In the genomic region with DNA sequence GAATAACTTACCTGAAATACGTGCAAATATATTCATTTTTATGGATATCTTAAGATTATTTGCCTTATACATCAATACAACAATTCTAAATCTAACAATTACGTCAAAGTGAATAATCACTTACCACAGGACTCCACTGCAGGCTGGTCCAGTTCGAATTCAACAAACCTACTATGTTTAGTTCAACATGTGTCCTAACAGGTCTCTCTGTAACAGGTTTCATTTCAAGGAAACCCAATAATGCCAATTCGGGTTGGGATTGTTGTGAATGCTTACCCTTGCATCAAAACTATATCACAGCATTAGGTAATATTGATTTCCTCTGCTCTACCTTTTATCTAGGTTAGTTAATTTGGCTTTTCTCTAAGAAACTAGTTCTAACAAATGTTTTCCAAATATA, we compare ENCODE assay signal across 16 cellular contexts. TPM values are rescaled to one million over a fixed set of nuclear protein-coding genes. Genes with fewer than 3 reads are reported as not detected.
DNase-seq lines count a peak whose midpoint lies in the region; ATAC-seq, FAIRE-seq and TF ChIP-seq lines count a peak whose summit lies in the region.
"Had no signal": no experiment of that assay in that cellular context is flagged by ENCODE, and none has a peak within 500 bp of the region (broad histone marks: within the 10 kb centered on the region; RNA-seq: fewer than 3 reads in every experiment).

No MANE protein-coding gene starts in this region.

- H3K4me1 ChIP-seq in SK-N-SH (ENCODE audit: control insufficient read depth in 1 of 2, insufficient read depth in 2 of 2, low read depth in 1 of 2, low read length in 1 of 2) (peaks cover 14 to 18% of the 10 kb centered on the region in 2 experiments; a peak in 3 of 4 replicates), Karpas-422 (ENCODE audit: low read length) (peaks cover 56% of the 10 kb centered on the region), neuron (ENCODE audit: insufficient read depth, low read length) (peaks cover 37% of the 10 kb centered on the region)

- peaks cover 61% of the 10 kb centered on the region for H3K4me1 Mint-ChIP-seq in chondrocyte (ENCODE audit: low read depth)

- no peak for TF ChIP-seq RAD21 in SK-N-SH (IDR thresholded peaks at IDR 0.05; ENCODE audit: low read length)

- H3K4me3 ChIP-seq in SK-N-SH (ENCODE audit: low read depth in 2 of 2, low read length in 1 of 2) (no peak overlapping the region), Karpas-422 (ENCODE audit: low read length) (0 out of 2 replicates have a peak overlapping the region, but pooled peaks have one; percentile 4), neuron (ENCODE audit: low read length) (peak overlapping the region; percentile 12)
- H3K4me3 ChIP-seq: mucosa of descending colon, SJSA1 had no signal

- 91% methylated on average over 4 of the region's 4 CpGs for WGBS in SK-N-SH (ENCODE audit: low lambda C conversion rate)

- H3K79me2 ChIP-seq in SK-N-SH (ENCODE audit: insufficient read depth) (peaks cover 78% of the 10 kb centered on the region), Karpas-422 (ENCODE audit: low read length) (peaks cover 94% of the 10 kb centered on the region)

- no peak for ATAC-seq in SK-N-SH treated with all-trans-retinoic acid at 6 μM for 48 hours
- ATAC-seq: activated CD4-positive, CD25-positive, alpha-beta regulatory T cell treated with anti-CD3 and anti-CD28 coated beads, Interleukin-2, amount 50 U/mL, for 24 hours; mucosa of descending colon had no signal

- TF ChIP-seq EP300 in SK-N-SH (IDR thresholded peaks at IDR 0.05; ENCODE audit: borderline replicate concordance in 1 of 2, low read depth in 1 of 2, low read length in 1 of 2): no peak

- no peak overlapping the region for H3K9ac ChIP-seq in SK-N-SH
- H3K9ac ChIP-seq in Karpas-422 (ENCODE audit: low read length): no peak overlapping the region

- POLR2A ChIA-PET in SK-N-SH (lab: Yijun Ruan, JAX): no interaction called here

- no peak for FAIRE-seq in H54 (lab: Jason Lieb, UNC)
- FAIRE-seq: GM12892 had no signal

- H3K9me2 ChIP-seq in SK-N-SH: no peaks in the 10 kb centered on the region
- H3K9me2 ChIP-seq in Karpas-422 (replicated peaks; ENCODE audit: insufficient read depth, low read length): no peaks in the 10 kb centered on the region

- CTCF ChIA-PET in SK-N-SH (lab: Yijun Ruan, JAX): no interaction called here

- H3K27me3 Mint-ChIP-seq in chondrocyte (ENCODE audit: low read depth): no peaks in the 10 kb centered on the region

- TF ChIP-seq CTCF in SK-N-SH (IDR thresholded peaks at IDR 0.05): no peak
- TF ChIP-seq CTCF in chondrocyte (IDR thresholded peaks at IDR 0.05): no peak

- H3K27ac Mint-ChIP-seq in chondrocyte (ENCODE audit: unreplicated experiment): peak overlapping the region; percentile 64

- peaks cover 44% of the 10 kb centered on the region in 2 experiments for H3K36me3 ChIP-seq in SK-N-SH (replicated peaks in 1 of 2; ENCODE audit: control insufficient read depth in 1 of 2, insufficient read depth in 2 of 2, low read length in 1 of 2)
- H3K36me3 ChIP-seq in Karpas-422 (ENCODE audit: insufficient read depth, low read length): peaks cover 49% of the 10 kb centered on the region
- peaks cover 44% of the 10 kb centered on the region for H3K36me3 ChIP-seq in neuron (ENCODE audit: insufficient read depth, low read length)

- H2AFZ ChIP-seq in SK-N-SH (ENCODE audit: low read depth) (no peak overlapping the region), Karpas-422 (ENCODE audit: low read length) (no peak overlapping the region), neuron (ENCODE audit: low read depth, low read length) (no peak overlapping the region)

- no peaks in the 10 kb centered on the region for H3F3A ChIP-seq in SK-N-SH (replicated peaks; ENCODE audit: insufficient read depth)

- H3K27ac ChIP-seq in SK-N-SH (ENCODE audit: low read depth in 2 of 2, low read length in 1 of 2) (no peak overlapping the region), Karpas-422 (ENCODE audit: low read length) (peak overlapping the region; percentile 63)
- H3K27ac ChIP-seq: SJSA1 had no signal

- H3K4me2 ChIP-seq in SK-N-SH (0 out of 2 replicates have a peak overlapping the region, but pooled peaks have one; percentile 3), Karpas-422 (ENCODE audit: low read depth, low read length, poor library complexity, severe bottlenecking) (peak overlapping the region; percentile 80)

- no peak for DNase-seq in SK-N-SH
- DNase-seq in Karpas-422: no peak
- DNase-seq in chondrocyte (ENCODE audit: low spot score): no peak
- DNase-seq in NCI-H146 (lab: John Stamatoyannopoulos, UW): no peak
- no peak for DNase-seq in H54 (ENCODE audit: insufficient read length, low spot score)
- no peak for DNase-seq in iPS-NIHi11 (ENCODE audit: low spot score)
- DNase-seq: 8988T, activated gamma-delta T cell treated with Interleukin-2 at 50 U/mL for 16 hours, mucosa of descending colon, NCI-H1694 treated with DMSO at 0.1 percent for 48 hours, transverse colon had no signal

- no peaks in the 10 kb centered on the region for H3K9me3 Mint-ChIP-seq in chondrocyte (ENCODE audit: low read depth)

- H3K36me3 Mint-ChIP-seq in chondrocyte (ENCODE audit: low read depth): peaks cover 14% of the 10 kb centered on the region

- no peaks in the 10 kb centered on the region for H3K27me3 ChIP-seq in SK-N-SH (ENCODE audit: insufficient read depth)
- no peaks in the 10 kb centered on the region for H3K27me3 ChIP-seq in Karpas-422 (ENCODE audit: low read length)
- no peaks in the 10 kb centered on the region for H3K27me3 ChIP-seq in neuron (ENCODE audit: insufficient read depth, low read length)
- H3K27me3 ChIP-seq: SJSA1, transverse colon had no signal

- no peaks in the 10 kb centered on the region for H3K9me3 ChIP-seq in SK-N-SH
- H3K9me3 ChIP-seq in Karpas-422 (ENCODE audit: low read length): no peaks in the 10 kb centered on the region
- H3K9me3 ChIP-seq in neuron (ENCODE audit: low read length): no peaks in the 10 kb centered on the region
- H3K9me3 ChIP-seq: mucosa of descending colon, transverse colon had no signal

- no peak for TF ChIP-seq POLR2A in H54 (IDR thresholded peaks at IDR 0.05; ENCODE audit: low read depth, low read length)

- H4K20me1 ChIP-seq in SK-N-SH (ENCODE audit: insufficient read depth) (peaks cover 46% of the 10 kb centered on the region), Karpas-422 (ENCODE audit: insufficient read depth, low read depth, low read length) (peaks cover 48% of the 10 kb centered on the region)

- peak overlapping the region; percentile 97 for H3K4me3 Mint-ChIP-seq in chondrocyte (ENCODE audit: unreplicated experiment)

TF ChIP-seq in SK-N-SH, 30 proteins besides CTCF, POLR2A, EP300 and RAD21 (continues in another document):
- TF ChIP-seq TAF1 (IDR thresholded peaks at IDR 0.05; ENCODE audit: borderline replicate concordance, low read depth, low read length) (no peak), YY1 (IDR thresholded peaks at IDR 0.05; ENCODE audit: low read depth) (no peak), RFX5 (IDR thresholded peaks at IDR 0.05; ENCODE audit: low read length) (no peak), EZH2phosphoT487 (IDR thresholded peaks at IDR 0.05; ENCODE audit: borderline replicate concordance, low read depth) (no peak), NFIC (IDR thresholded peaks at IDR 0.05; ENCODE audit: borderline replicate concordance) (no peak), GATA2 (CRISPR knock-in tag; IDR thresholded peaks at IDR 0.05) (no peak), CHD2 (IDR thresholded peaks at IDR 0.05; ENCODE audit: low read length, partially characterized antibody) (no peak), RXRA (IDR thresholded peaks at IDR 0.05; ENCODE audit: borderline replicate concordance, low read depth) (no peak)
- TF ChIP-seq, protein P1, sequence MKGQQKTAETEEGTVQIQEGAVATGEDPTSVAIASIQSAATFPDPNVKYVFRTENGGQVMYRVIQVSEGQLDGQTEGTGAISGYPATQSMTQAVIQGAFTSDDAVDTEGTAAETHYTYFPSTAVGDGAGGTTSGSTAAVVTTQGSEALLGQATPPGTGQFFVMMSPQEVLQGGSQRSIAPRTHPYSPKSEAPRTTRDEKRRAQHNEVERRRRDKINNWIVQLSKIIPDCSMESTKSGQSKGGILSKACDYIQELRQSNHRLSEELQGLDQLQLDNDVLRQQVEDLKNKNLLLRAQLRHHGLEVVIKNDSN (IDR thresholded peaks at IDR 0.05; ENCODE audit: borderline replicate concordance, low read depth): no peak
- TF ChIP-seq, protein P2, sequence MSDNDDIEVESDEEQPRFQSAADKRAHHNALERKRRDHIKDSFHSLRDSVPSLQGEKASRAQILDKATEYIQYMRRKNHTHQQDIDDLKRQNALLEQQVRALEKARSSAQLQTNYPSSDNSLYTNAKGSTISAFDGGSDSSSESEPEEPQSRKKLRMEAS (IDR thresholded peaks at IDR 0.05; ENCODE audit: low read depth): no peak

TF ChIP-seq in SK-N-SH treated with all-trans-retinoic acid at 6 μM for 48 hours, 23 proteins besides CTCF, POLR2A, EP300 and RAD21:
- no peak for TF ChIP-seq BACH2 (CRISPR knock-in tag; IDR thresholded peaks at IDR 0.05; ENCODE audit: borderline replicate concordance)

RNA-seq across cellular contexts. Expression of a gene that starts 4.7 kb away (rescaled TPM):
- polyA plus RNA-seq in SK-N-SH (2012; rRNA removed): 24.5 and 31.5 TPM in 2 replicates
- polyA plus RNA-seq in SK-N-SH (2012; cell fraction: cytosol; rRNA removed): 24.5 and 29.6 TPM in 2 replicates
- 72.1 and 91.2 TPM in 2 replicates for polyA plus RNA-seq in SK-N-SH (2012; cell fraction: nucleus; rRNA removed)
- total RNA-seq in Karpas-422 (2014; rRNA removed; shearing (Covaris generic); ENCODE audit: low replicate concordance): 60.0 and 113 TPM in 2 replicates
- total RNA-seq in chondrocyte: 121 to 314 TPM (median 123 TPM) in 3 replicates

Comparison
In these comparisons a context has a peak if more than half of its experiments do, and no peak if none do; other contexts are left out.
1. H3K4me3 ChIP-seq: peak in Karpas-422 (single experiment) and neuron (single experiment); none in SK-N-SH (0 of 2).